Comparison of ENCODE assay signal across 33 cellular contexts in genomic region chr17:81590121-81590520, GRCh38. TPM values are rescaled to one million over a fixed set of nuclear protein-coding genes. Genes with fewer than 3 reads are reported as not detected.
"Had no signal": no experiment of that assay in that cellular context is flagged by ENCODE, and none has a peak within 500 bp of the region (broad histone marks: within the 10 kb centered on the region; RNA-seq: fewer than 3 reads in every experiment).

No MANE protein-coding gene starts in this region.

- H3K9me3 ChIP-seq: adrenal gland, ascending aorta, breast epithelium, esophagus muscularis mucosa, gastroesophageal sphincter had no signal

- H3K4me3 Mint-ChIP-seq: activated CD4-positive, alpha-beta memory T cell treated with anti-CD3 and anti-CD28 coated beads for 36 hours; activated CD4-positive, alpha-beta T cell treated with anti-CD3 and anti-CD28 coated beads for 36 hours; activated CD4-positive, alpha-beta T cell treated with anti-CD3 and anti-CD28 coated beads, Interleukin-2, amount 10 ng/mL, durations not matched to agents 24 days and 14 days; activated CD8-positive, alpha-beta memory T cell treated with anti-CD3 and anti-CD28 coated beads, Interleukin-2, amount 10 ng/mL, durations not matched to agents 7 days and 5 days; activated CD8-positive, alpha-beta T cell treated with anti-CD3 and anti-CD28 coated beads, Interleukin-2, amount 10 ng/mL, durations not matched to agents 7 days and 5 days; activated naive CD4-positive, alpha-beta T cell treated with anti-CD3 and anti-CD28 coated beads for 36 hours; activated naive CD4-positive, alpha-beta T cell treated with anti-CD3 and anti-CD28 coated beads, Interleukin-2, amount 50 U/mL, for 24 hours; activated naive CD8-positive, alpha-beta T cell treated with anti-CD3 and anti-CD28 coated beads for 36 hours; activated naive CD8-positive, alpha-beta T cell treated with anti-CD3 and anti-CD28 coated beads, Interleukin-2, amount 50 U/mL, for 24 hours; activated T-helper 1 cell treated with anti-CD3 and anti-CD28 coated beads, Interleukin-12 subunit alpha, Interleukin-12 subunit beta, Interleukin-2, Interleukin-4 antibody, amounts not matched to agents 30 ng/mL and 10 ng/mL and 1 ng/mL, durations not matched to agents 14 hours and 24 hours and 36 hours; brain; dendritic cell treated with granulocyte-macrophage colony-stimulating factor and Interleukin-4, amounts not matched to agents 40 ng/mL and 50 ng/mL, for 4 days; endodermal cell had no signal

- H3K27ac Mint-ChIP-seq: activated CD4-positive, alpha-beta memory T cell treated with anti-CD3 and anti-CD28 coated beads for 36 hours; activated CD4-positive, alpha-beta T cell treated with anti-CD3 and anti-CD28 coated beads for 36 hours; activated CD4-positive, alpha-beta T cell treated with anti-CD3 and anti-CD28 coated beads, Interleukin-2, amount 10 ng/mL, durations not matched to agents 24 days and 14 days; activated CD8-positive, alpha-beta memory T cell treated with anti-CD3 and anti-CD28 coated beads, Interleukin-2, amount 10 ng/mL, durations not matched to agents 7 days and 5 days; activated CD8-positive, alpha-beta T cell treated with anti-CD3 and anti-CD28 coated beads, Interleukin-2, amount 10 ng/mL, durations not matched to agents 7 days and 5 days; activated naive CD4-positive, alpha-beta T cell treated with anti-CD3 and anti-CD28 coated beads for 36 hours; activated naive CD4-positive, alpha-beta T cell treated with anti-CD3 and anti-CD28 coated beads, Interleukin-2, amount 50 U/mL, for 24 hours; activated naive CD8-positive, alpha-beta T cell treated with anti-CD3 and anti-CD28 coated beads for 36 hours; activated naive CD8-positive, alpha-beta T cell treated with anti-CD3 and anti-CD28 coated beads, Interleukin-2, amount 50 U/mL, for 24 hours; activated T-helper 1 cell treated with anti-CD3 and anti-CD28 coated beads, Interleukin-12 subunit alpha, Interleukin-12 subunit beta, Interleukin-2, Interleukin-4 antibody, amounts not matched to agents 30 ng/mL and 10 ng/mL and 1 ng/mL, durations not matched to agents 14 hours and 24 hours and 36 hours; activated T-helper 2 cell treated with anti-CD3 and anti-CD28 coated beads, Interferon-gamma antibody, Interleukin-2, Interleukin-4, amounts not matched to agents 10 μg/mL and 5 μg/mL and 100 μg/mL, durations not matched to agents 14 hours and 24 hours and 36 hours; dendritic cell treated with granulocyte-macrophage colony-stimulating factor and Interleukin-4, amounts not matched to agents 40 ng/mL and 50 ng/mL, for 4 days; endodermal cell had no signal

- DNase-seq: activated CD4-positive, alpha-beta memory T cell treated with anti-CD3 and anti-CD28 coated beads for 36 hours; activated CD4-positive, alpha-beta T cell treated with anti-CD3 and anti-CD28 coated beads for 36 hours; activated CD4-positive, alpha-beta T cell treated with anti-CD3 and anti-CD28 coated beads, Interleukin-2, amount 10 ng/mL, durations not matched to agents 24 days and 14 days; activated CD4-positive, CD25-positive, alpha-beta regulatory T cell; activated CD4-positive, CD25-positive, alpha-beta regulatory T cell treated with anti-CD3 and anti-CD28 coated beads, Interleukin-2, amount 50 U/mL, for 72 hours; activated CD8-positive, alpha-beta memory T cell treated with anti-CD3 and anti-CD28 coated beads, Interleukin-2, amount 10 ng/mL, durations not matched to agents 7 days and 5 days; activated CD8-positive, alpha-beta memory T cell treated with anti-CD3 and anti-CD28 coated beads, Interleukin-2, amount 50 U/mL, for 4 hours; activated CD8-positive, alpha-beta T cell treated with anti-CD3 and anti-CD28 coated beads, Interleukin-2, amount 10 ng/mL, durations not matched to agents 7 days and 5 days; activated effector memory CD4-positive, alpha-beta T cell treated with anti-CD3 and anti-CD28 coated beads, Interleukin-2, amount 50 U/mL, for 16 hours; activated naive CD4-positive, alpha-beta T cell treated with anti-CD3 and anti-CD28 coated beads for 36 hours; activated naive CD8-positive, alpha-beta T cell treated with anti-CD3 and anti-CD28 coated beads for 36 hours; activated naive CD8-positive, alpha-beta T cell treated with anti-CD3 and anti-CD28 coated beads, Interleukin-2, amount 50 U/mL, for 24 hours; activated T-cell treated with anti-CD3 and anti-CD28 coated beads, Interleukin-2, amount 50 U/mL, for 1 hour; activated T-cell treated with anti-CD3 and anti-CD28 coated beads, Interleukin-2, amount 50 U/mL, for 48 hours; adrenal gland; amygdala; central memory CD4-positive, alpha-beta T cell; effector memory CD4-positive, alpha-beta T cell; endodermal cell; foreskin keratinocyte; T-helper 2 cell had no signal

- H3K27ac ChIP-seq: adrenal gland, ascending aorta, breast epithelium, cardiac muscle cell, coronary artery, dorsolateral prefrontal cortex, esophagus muscularis mucosa, foreskin keratinocyte, gastroesophageal sphincter had no signal

- H3K4me1 ChIP-seq: adrenal gland, breast epithelium, esophagus muscularis mucosa, foreskin keratinocyte, gastroesophageal sphincter had no signal

- H3K27me3 ChIP-seq: adrenal gland, ascending aorta, breast epithelium, cardiac muscle cell, dorsolateral prefrontal cortex, esophagus muscularis mucosa, foreskin keratinocyte, gastroesophageal sphincter had no signal

- ATAC-seq: activated CD4-positive, alpha-beta T cell treated with anti-CD3 and anti-CD28 coated beads for 36 hours; activated CD8-positive, alpha-beta memory T cell treated with anti-CD3 and anti-CD28 coated beads, Interleukin-2, amount 10 ng/mL, durations not matched to agents 7 days and 5 days; activated CD8-positive, alpha-beta T cell treated with anti-CD3 and anti-CD28 coated beads, Interleukin-2, amount 10 ng/mL, durations not matched to agents 7 days and 5 days; activated naive CD8-positive, alpha-beta T cell treated with anti-CD3 and anti-CD28 coated beads, Interleukin-2, amount 50 U/mL, for 24 hours; foreskin keratinocyte; gastroesophageal sphincter had no signal

- H3K27me3 Mint-ChIP-seq: activated CD4-positive, alpha-beta memory T cell treated with anti-CD3 and anti-CD28 coated beads for 36 hours; activated CD4-positive, alpha-beta T cell treated with anti-CD3 and anti-CD28 coated beads for 36 hours; activated CD4-positive, alpha-beta T cell treated with anti-CD3 and anti-CD28 coated beads, Interleukin-2, amount 10 ng/mL, durations not matched to agents 24 days and 14 days; activated CD8-positive, alpha-beta memory T cell treated with anti-CD3 and anti-CD28 coated beads, Interleukin-2, amount 10 ng/mL, durations not matched to agents 7 days and 5 days; activated naive CD4-positive, alpha-beta T cell treated with anti-CD3 and anti-CD28 coated beads, Interleukin-2, amount 50 U/mL, for 24 hours; activated naive CD8-positive, alpha-beta T cell treated with anti-CD3 and anti-CD28 coated beads for 36 hours; activated naive CD8-positive, alpha-beta T cell treated with anti-CD3 and anti-CD28 coated beads, Interleukin-2, amount 50 U/mL, for 24 hours; brain; dendritic cell treated with granulocyte-macrophage colony-stimulating factor and Interleukin-4, amounts not matched to agents 40 ng/mL and 50 ng/mL, for 4 days had no signal

- H3K9me3 Mint-ChIP-seq: activated CD4-positive, alpha-beta memory T cell treated with anti-CD3 and anti-CD28 coated beads for 36 hours; activated CD4-positive, alpha-beta T cell treated with anti-CD3 and anti-CD28 coated beads, Interleukin-2, amount 10 ng/mL, durations not matched to agents 24 days and 14 days; activated naive CD4-positive, alpha-beta T cell treated with anti-CD3 and anti-CD28 coated beads for 36 hours; activated naive CD4-positive, alpha-beta T cell treated with anti-CD3 and anti-CD28 coated beads, Interleukin-2, amount 50 U/mL, for 24 hours; activated naive CD8-positive, alpha-beta T cell treated with anti-CD3 and anti-CD28 coated beads for 36 hours; activated naive CD8-positive, alpha-beta T cell treated with anti-CD3 and anti-CD28 coated beads, Interleukin-2, amount 50 U/mL, for 24 hours; activated T-helper 1 cell treated with anti-CD3 and anti-CD28 coated beads, Interleukin-12 subunit alpha, Interleukin-12 subunit beta, Interleukin-2, Interleukin-4 antibody, amounts not matched to agents 30 ng/mL and 10 ng/mL and 1 ng/mL, durations not matched to agents 14 hours and 24 hours and 36 hours; activated T-helper 2 cell treated with anti-CD3 and anti-CD28 coated beads, Interferon-gamma antibody, Interleukin-2, Interleukin-4, amounts not matched to agents 10 μg/mL and 5 μg/mL and 100 μg/mL, durations not matched to agents 14 hours and 24 hours and 36 hours; brain; dendritic cell treated with granulocyte-macrophage colony-stimulating factor and Interleukin-4, amounts not matched to agents 40 ng/mL and 50 ng/mL, for 4 days; endodermal cell had no signal

- H3K4me3 ChIP-seq: adrenal gland, ascending aorta, breast epithelium, cardiac muscle cell, coronary artery, dorsolateral prefrontal cortex, esophagus muscularis mucosa, gastroesophageal sphincter had no signal

- H3K4me1 Mint-ChIP-seq: activated CD4-positive, alpha-beta T cell treated with anti-CD3 and anti-CD28 coated beads for 36 hours; activated CD8-positive, alpha-beta memory T cell treated with anti-CD3 and anti-CD28 coated beads, Interleukin-2, amount 10 ng/mL, durations not matched to agents 7 days and 5 days; activated naive CD4-positive, alpha-beta T cell treated with anti-CD3 and anti-CD28 coated beads, Interleukin-2, amount 50 U/mL, for 24 hours; activated naive CD8-positive, alpha-beta T cell treated with anti-CD3 and anti-CD28 coated beads for 36 hours; activated naive CD8-positive, alpha-beta T cell treated with anti-CD3 and anti-CD28 coated beads, Interleukin-2, amount 50 U/mL, for 24 hours; brain; endodermal cell had no signal

RNA-seq across cellular contexts. Expression of gene TSPAN10, which starts 46.9 kb away (rescaled TPM):
- total RNA-seq: ascending aorta had no signal
